Comparison of ENCODE assay signal across 12 cellular contexts in the genomic region with DNA sequence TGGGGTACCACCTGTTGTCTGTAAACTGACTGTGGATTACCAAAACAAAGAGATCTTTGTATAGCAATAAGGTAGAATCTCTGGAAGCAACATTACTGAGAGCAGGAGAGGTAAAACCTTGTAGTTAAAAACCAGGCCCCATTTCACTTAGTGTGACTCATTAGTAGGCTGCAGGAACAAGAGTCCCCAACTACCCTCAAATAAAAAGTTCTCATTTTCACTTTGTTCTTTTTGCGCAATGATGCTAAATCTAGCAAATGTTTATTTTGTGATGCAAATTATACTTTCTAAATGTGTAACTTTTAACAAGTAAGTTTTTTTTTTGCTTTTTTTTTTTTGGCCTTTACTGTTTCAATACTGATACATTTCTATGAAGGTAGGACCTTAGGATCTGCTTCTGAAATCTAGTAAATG.
DNase-seq lines count a peak whose midpoint lies in the region; ATAC-seq and TF ChIP-seq lines count a peak whose summit lies in the region.
"Had no signal": no experiment of that assay in that cellular context is flagged by ENCODE, and none has a peak within 500 bp of the region (broad histone marks: within the 10 kb centered on the region; RNA-seq: fewer than 3 reads in every experiment).

No MANE protein-coding gene starts in this region.

- TF ChIP-seq CTCF in fibroblast of mammary gland (conservative IDR thresholded peaks at IDR 0.05; ENCODE audit: control insufficient read depth, insufficient read depth, low read depth, low read length) = no peak

- DNase-seq in NOMO-1 treated with DMSO at 0.1 percent for 48 hours (lab: John Stamatoyannopoulos, UW; ENCODE audit: unreplicated experiment) (peak; percentile 20), NOMO-1 treated with dmso at 0.1 percent for 144 hours (lab: John Stamatoyannopoulos, UW; ENCODE audit: unreplicated experiment) (no peak), fibroblast of mammary gland (ENCODE audit: low read depth) (peak; percentile 11), HUDEP-2 (lab: John Stamatoyannopoulos, UW; ENCODE audit: unreplicated experiment in 76 of 76) (no peak), NCI-H1694 treated with DMSO at 0.1 percent for 48 hours (lab: John Stamatoyannopoulos, UW) (no peak)
- DNase-seq: activated CD8-positive, alpha-beta memory T cell treated with anti-CD3 and anti-CD28 coated beads, Interleukin-2, amount 50 U/mL, for 48 hours; mesenchymal stem cell; NCI-H226 had no signal

- ATAC-seq in GM21619 (IDR thresholded peaks at IDR 0.05; ENCODE audit: unreplicated experiment) = peak; percentile 94
- peak; percentile 76 for ATAC-seq in HG03175 (IDR thresholded peaks at IDR 0.05; ENCODE audit: unreplicated experiment)
- ATAC-seq in HG03457 (IDR thresholded peaks at IDR 0.05; ENCODE audit: unreplicated experiment) = no peak

- H3K4me3 ChIP-seq in fibroblast of mammary gland (ENCODE audit: control insufficient read depth, low read depth, low read length) = no peak overlapping the region
- H3K4me3 ChIP-seq: right atrium auricular region had no signal

Comparison
In these comparisons a context has a peak if more than half of its experiments do, and no peak if none do; other contexts are left out.
1. DNase-seq: peak in NOMO-1 treated with DMSO at 0.1 percent for 48 hours (single experiment) and fibroblast of mammary gland (single experiment); none in NOMO-1 treated with dmso at 0.1 percent for 144 hours (single experiment), HUDEP-2 (0 of 76) and NCI-H1694 treated with DMSO at 0.1 percent for 48 hours (single experiment).